In the genomic region with DNA sequence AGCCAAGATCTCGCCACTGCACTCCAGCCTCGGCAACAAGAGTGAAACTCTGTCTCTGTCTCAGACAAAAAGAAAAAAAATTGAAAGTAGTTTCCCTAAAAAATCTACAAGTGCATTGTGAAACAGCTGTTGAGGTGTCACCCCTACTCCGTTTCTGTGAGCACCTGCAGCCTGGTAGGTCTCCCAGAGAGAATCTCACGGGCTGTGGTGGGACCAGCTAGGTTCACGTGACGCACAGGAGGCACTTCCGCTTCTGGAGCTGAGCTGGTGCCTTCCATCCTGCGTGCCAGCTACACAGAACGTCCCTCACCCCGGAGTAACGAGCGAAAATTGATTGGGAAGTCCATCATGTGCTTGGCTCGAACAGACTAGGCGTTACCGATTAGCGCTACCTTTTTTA, we compare ENCODE assay signal across 24 cellular contexts.
A peak's percentile ranks its signal among the peaks of the same experiment; 100 is the strongest.
DNase-seq lines count a peak whose midpoint lies in the region; ATAC-seq and TF ChIP-seq lines count a peak whose summit lies in the region.
"Had no signal": no experiment of that assay in that cellular context is flagged by ENCODE, and none has a peak within 500 bp of the region (broad histone marks: within the 10 kb centered on the region; RNA-seq: fewer than 3 reads in every experiment).

No MANE protein-coding gene starts in this region.

- POLR2A ChIA-PET in HCT116 (lab: Charles Lee), result no interaction called here
- POLR2A ChIA-PET in PC-9 (lab: Charles Lee; ENCODE audit: unreplicated experiment), result no interaction called here

- no peaks in the 10 kb centered on the region for H3K9me3 Mint-ChIP-seq in neural progenitor cell
- no peaks in the 10 kb centered on the region for H3K9me3 Mint-ChIP-seq in activated T-helper 2 cell treated with anti-CD3 and anti-CD28 coated beads, Interferon-gamma antibody, Interleukin-2, Interleukin-4, amounts not matched to agents 10 μg/mL and 5 μg/mL and 100 μg/mL, durations not matched to agents 14 hours and 24 hours and 36 hours
- H3K9me3 Mint-ChIP-seq: CD4-positive, alpha-beta T cell; GM23338 had no signal

- H3K4me3 ChIP-seq in BE2C (ENCODE audit: low read depth, low read length) (peak overlapping the region; percentile 50), HCT116 (replicated peaks in 1 of 2; ENCODE audit: low read depth in 1 of 2, low read length in 2 of 2) (no peak overlapping the region), PC-9 (no peak overlapping the region), neural progenitor cell (no peak overlapping the region)
- H3K4me3 ChIP-seq: A549, BLaER1, GM23338, K562, Peyer's patch, SJCRH30 had no signal

- H3K36me3 ChIP-seq in BE2C (no peaks in the 10 kb centered on the region), HCT116 (ENCODE audit: control insufficient read depth in 1 of 2, insufficient read depth in 2 of 2, low read length in 2 of 2) (no peaks in the 10 kb centered on the region), PC-9 (ENCODE audit: low read depth) (no peaks in the 10 kb centered on the region), neural progenitor cell (no peaks in the 10 kb centered on the region)
- H3K36me3 ChIP-seq: BLaER1, Peyer's patch, SJCRH30 had no signal

- intact Hi-C loops in HCT116 (cut with micrococcal nuclease) (no loop called here), PC-9 (cut with micrococcal nuclease; ENCODE audit: unreplicated experiment) (no loop called here)
- intact Hi-C loops in activated T-helper 2 cell treated with anti-CD3 and anti-CD28 coated beads, Interferon-gamma antibody, Interleukin-2, Interleukin-4, amounts not matched to agents 10 μg/mL and 5 μg/mL and 100 μg/mL, durations not matched to agents 14 hours and 24 hours and 36 hours (cut with micrococcal nuclease), result no loop called here

- RAD21 ChIA-PET in HCT116 (lab: Charles Lee; ENCODE audit: low non-redundant PET in 1 of 2, low total read pairs in 2 of 2, uncharacterized antibody in 2 of 2, unreplicated experiment in 2 of 2), result no interaction called here

- DNase-seq in BE2C, result no peak
- no peak for DNase-seq in HCT116 (ENCODE audit: low read depth, low spot score)
- no peak for DNase-seq in PC-9
- no peak for DNase-seq in neural progenitor cell (ENCODE audit: low spot score)
- DNase-seq in activated T-helper 2 cell treated with anti-CD3 and anti-CD28 coated beads, Interferon-gamma antibody, Interleukin-2, Interleukin-4, amounts not matched to agents 10 μg/mL and 5 μg/mL and 100 μg/mL, durations not matched to agents 14 hours and 24 hours and 36 hours (ENCODE audit: low spot score), result no peak
- DNase-seq in NCI-H1092 treated with DMSO at 0.1 percent for 48 hours (lab: John Stamatoyannopoulos, UW), result no peak
- DNase-seq in AG08395 (ENCODE audit: low spot score), result no peak
- DNase-seq: Caco-2; CD4-positive, alpha-beta T cell; DND-41; HCEC 1CT; NCI-H1105; NCI-H146; NCI-H2081; NCI-H2171; NCI-H345; NCI-H524; Peyer's patch; SJCRH30 had no signal

- H3K27ac Mint-ChIP-seq in neural progenitor cell, result no peak overlapping the region
- H3K27ac Mint-ChIP-seq in activated T-helper 2 cell treated with anti-CD3 and anti-CD28 coated beads, Interferon-gamma antibody, Interleukin-2, Interleukin-4, amounts not matched to agents 10 μg/mL and 5 μg/mL and 100 μg/mL, durations not matched to agents 14 hours and 24 hours and 36 hours, result no peak overlapping the region
- H3K27ac Mint-ChIP-seq: CD4-positive, alpha-beta T cell; GM23338 had no signal

- H3K27me3 ChIP-seq in BE2C (no peaks in the 10 kb centered on the region), HCT116 (ENCODE audit: insufficient read depth, low read length) (no peaks in the 10 kb centered on the region), PC-9 (ENCODE audit: insufficient read depth, low read depth) (no peaks in the 10 kb centered on the region), neural progenitor cell (no peaks in the 10 kb centered on the region)
- H3K27me3 ChIP-seq: BLaER1, Peyer's patch, SJCRH30 had no signal

- H2AFZ ChIP-seq in HCT116 (ENCODE audit: low read depth, low read length, poor library complexity, severe bottlenecking) (peak overlapping the region; percentile 9), PC-9 (0 out of 2 replicates have a peak overlapping the region, but pooled peaks have one; percentile 50), neural progenitor cell (replicated peaks) (peak overlapping the region; percentile 18)
- H2AFZ ChIP-seq: GM23338 had no signal

- H3K79me2 ChIP-seq in HCT116 (ENCODE audit: insufficient read depth, low read length) (no peaks in the 10 kb centered on the region), PC-9 (ENCODE audit: low read depth) (no peaks in the 10 kb centered on the region), neural progenitor cell (ENCODE audit: low read depth) (no peaks in the 10 kb centered on the region)

- CTCF ChIA-PET in HCT116 (lab: Charles Lee) (no interaction called here), PC-9 (lab: Charles Lee) (no interaction called here)

- H3K9ac ChIP-seq in HCT116 (ENCODE audit: low read length) (no peak overlapping the region), neural progenitor cell (no peak overlapping the region)
- H3K9ac ChIP-seq: BLaER1 had no signal

- H3F3A ChIP-seq in PC-9 (ENCODE audit: insufficient read depth, low read depth) (no peaks in the 10 kb centered on the region), neural progenitor cell (ENCODE audit: low read depth) (no peaks in the 10 kb centered on the region)

- H3K27me3 Mint-ChIP-seq in neural progenitor cell (ENCODE audit: insufficient read depth, low read depth), result peaks cover 2% of the 10 kb centered on the region
- H3K27me3 Mint-ChIP-seq in activated T-helper 2 cell treated with anti-CD3 and anti-CD28 coated beads, Interferon-gamma antibody, Interleukin-2, Interleukin-4, amounts not matched to agents 10 μg/mL and 5 μg/mL and 100 μg/mL, durations not matched to agents 14 hours and 24 hours and 36 hours (ENCODE audit: low read depth), result no peaks in the 10 kb centered on the region
- H3K27me3 Mint-ChIP-seq: CD4-positive, alpha-beta T cell had no signal

- H3K36me3 Mint-ChIP-seq in neural progenitor cell, result no peaks in the 10 kb centered on the region
- H3K36me3 Mint-ChIP-seq in activated T-helper 2 cell treated with anti-CD3 and anti-CD28 coated beads, Interferon-gamma antibody, Interleukin-2, Interleukin-4, amounts not matched to agents 10 μg/mL and 5 μg/mL and 100 μg/mL, durations not matched to agents 14 hours and 24 hours and 36 hours (ENCODE audit: low read depth), result no peaks in the 10 kb centered on the region

- BruUV-seq in HCT116 (replicated peaks; lab: Mats Ljungman, UMichigan) (no TSS peak), PC-9 (replicated peaks; lab: Mats Ljungman, UMichigan) (no TSS peak)

- H3K9me2 ChIP-seq in HCT116 (ENCODE audit: insufficient read depth) (no peaks in the 10 kb centered on the region; the same call in 1 of the 2 replicates), PC-9 (ENCODE audit: insufficient read depth) (no peaks in the 10 kb centered on the region; the same call in 1 of the 2 replicates)

- no peak overlapping the region for H3K4me3 Mint-ChIP-seq in neural progenitor cell
- H3K4me3 Mint-ChIP-seq in activated T-helper 2 cell treated with anti-CD3 and anti-CD28 coated beads, Interferon-gamma antibody, Interleukin-2, Interleukin-4, amounts not matched to agents 10 μg/mL and 5 μg/mL and 100 μg/mL, durations not matched to agents 14 hours and 24 hours and 36 hours (ENCODE audit: low read depth), result no peak overlapping the region
- H3K4me3 Mint-ChIP-seq: CD4-positive, alpha-beta T cell; GM23338 had no signal

- H3K4me2 ChIP-seq in HCT116 (ENCODE audit: low read length), result no peak overlapping the region
- H3K4me2 ChIP-seq in PC-9, result no peak overlapping the region
- no peak overlapping the region for H3K4me2 ChIP-seq in neural progenitor cell
- H3K4me2 ChIP-seq: A549, BLaER1, GM23338 had no signal

- H3K9me3 ChIP-seq in BE2C (no peaks in the 10 kb centered on the region), HCT116 (ENCODE audit: control insufficient read depth in 1 of 2, insufficient read depth in 1 of 2, low read depth in 1 of 2, low read length in 2 of 2) (no peaks in the 10 kb centered on the region), PC-9 (ENCODE audit: insufficient read depth, low read depth) (no peaks in the 10 kb centered on the region), neural progenitor cell (ENCODE audit: low read depth) (no peaks in the 10 kb centered on the region)
- H3K9me3 ChIP-seq: A549, BLaER1, Caco-2, Peyer's patch, SJCRH30 had no signal

- H3K4me1 ChIP-seq in BE2C, result no peaks in the 10 kb centered on the region
- no peaks in the 10 kb centered on the region for H3K4me1 ChIP-seq in HCT116 (ENCODE audit: control insufficient read depth in 1 of 2, insufficient read depth in 2 of 2, low read length in 2 of 2)
- no peaks in the 10 kb centered on the region for H3K4me1 ChIP-seq in PC-9 (replicated peaks; ENCODE audit: insufficient read depth)
- H3K4me1 ChIP-seq in neural progenitor cell, result no peaks in the 10 kb centered on the region
- H3K4me1 ChIP-seq: A549, BLaER1, Caco-2, Peyer's patch, SJCRH30 had no signal

- H3K4me1 Mint-ChIP-seq in neural progenitor cell, result no peaks in the 10 kb centered on the region
- no peaks in the 10 kb centered on the region for H3K4me1 Mint-ChIP-seq in activated T-helper 2 cell treated with anti-CD3 and anti-CD28 coated beads, Interferon-gamma antibody, Interleukin-2, Interleukin-4, amounts not matched to agents 10 μg/mL and 5 μg/mL and 100 μg/mL, durations not matched to agents 14 hours and 24 hours and 36 hours (ENCODE audit: low read depth)
- H3K4me1 Mint-ChIP-seq: GM23338 had no signal

- ATAC-seq in HCT116 (no peak), HG02981 (IDR thresholded peaks at IDR 0.05; ENCODE audit: unreplicated experiment) (no peak)
- ATAC-seq: A549, GM23338, K562 had no signal

- H3K27ac ChIP-seq in HCT116 (ENCODE audit: low read depth, low read length) (no peak overlapping the region), PC-9 (no peak overlapping the region), neural progenitor cell (no peak overlapping the region)
- H3K27ac ChIP-seq: A549, BLaER1, Peyer's patch, SJCRH30 had no signal

- no peak for TF ChIP-seq RAD21 in HCT116 (IDR thresholded peaks at IDR 0.05; ENCODE audit: low read depth)

- TF ChIP-seq CTCF in BE2C (IDR thresholded peaks at IDR 0.05; ENCODE audit: low read depth, low read length) (no peak), HCT116 (IDR thresholded peaks at IDR 0.05 in 2 of 3, conservative IDR thresholded peaks at IDR 0.05 in 1 of 3; ENCODE audit: borderline replicate concordance in 1 of 3, insufficient read depth in 1 of 3, low read depth in 2 of 3, low read length in 2 of 3) (no peak), PC-9 (conservative IDR thresholded peaks at IDR 0.05) (no peak), neural progenitor cell (IDR thresholded peaks at IDR 0.05) (no peak)

- H4K20me1 ChIP-seq in HCT116 (ENCODE audit: insufficient read depth) (no peaks in the 10 kb centered on the region), PC-9 (ENCODE audit: insufficient read depth) (no peaks in the 10 kb centered on the region), neural progenitor cell (ENCODE audit: low read depth) (no peaks in the 10 kb centered on the region)
- H4K20me1 ChIP-seq: BLaER1 had no signal

- no peak for TF ChIP-seq POLR2A in HCT116 (IDR thresholded peaks at IDR 0.05; ENCODE audit: borderline replicate concordance, extremely low read depth, insufficient read depth, insufficient read length)

TF ChIP-seq in HCT116, 20 proteins besides CTCF, POLR2A, EP300 and RAD21 (continues in another document):
- TF ChIP-seq ELF1 (IDR thresholded peaks at IDR 0.05; ENCODE audit: borderline replicate concordance, low read depth) (no peak), POLR2AphosphoS5 (IDR thresholded peaks at IDR 0.05; ENCODE audit: low read depth, low read length) (no peak)
